Comparison of ENCODE assay signal across 8 cellular contexts in genomic region chr6:104859225-104860146, GRCh38.
DNase-seq lines count a peak whose midpoint lies in the region; ATAC-seq and TF ChIP-seq lines count a peak whose summit lies in the region.

TSS of gene HACE1 (minus strand) at chr6:104859919. CDS start at chr6:104859642, 277 bp downstream.

- H3K4me3 ChIP-seq in WI38 (ENCODE audit: low read depth, low read length), result peak within 1 kb of the TSS; percentile 96
- H3K4me3 ChIP-seq in cardiac fibroblast (replicated peaks in 1 of 2; ENCODE audit: low read depth in 2 of 2, low read length in 2 of 2), result peak within 1 kb of the TSS; percentile 81 to 88

- DNase-seq in AG08395 (ENCODE audit: low spot score) (peak; percentile 94), NCI-H2196 (lab: John Stamatoyannopoulos, UW; ENCODE audit: unreplicated experiment) (peak; percentile 90), cardiac fibroblast (ENCODE audit: low read depth in 2 of 2) (peak; percentile 90 to 91), iris pigment epithelial cell (ENCODE audit: low read depth) (peak; percentile 92)
- peak; percentile 87 for DNase-seq in stimulated activated CD4-positive, alpha-beta T cell treated with anti-CD3 and anti-CD28 coated beads, Interleukin-12 subunit alpha, Interleukin-12 subunit beta, amount 100 ng/mL, for 4 hours

- TF ChIP-seq CTCF in WI38 (IDR thresholded peaks at IDR 0.05; ENCODE audit: low read depth, low read length) (no peak), cardiac fibroblast (IDR thresholded peaks at IDR 0.05; ENCODE audit: low read depth, low read length) (no peak)

- ATAC-seq in GM18870 (IDR thresholded peaks at IDR 0.05; ENCODE audit: unreplicated experiment) (peak; percentile 93), HG03135 (IDR thresholded peaks at IDR 0.05; ENCODE audit: unreplicated experiment) (peak; percentile 99)

Comparison
In these comparisons a context has a peak if more than half of its experiments do, and no peak if none do; other contexts are left out.
1. Peak in every context shown above with its lines: DNase-seq, ATAC-seq and H3K4me3 ChIP-seq.